ENCODE assay signal across 1 cellular context in genomic region chr16:69188716-69189115, GRCh38.
TF ChIP-seq lines count a peak whose summit lies in the region.

No MANE protein-coding gene starts in this region.

TF ChIP-seq in GM12878, 131 proteins besides CTCF, POLR2A, EP300 and RAD21:
- TF ChIP-seq BACH1 (IDR thresholded peaks at IDR 0.05; ENCODE audit: borderline replicate concordance) (no peak), BHLHE40 (IDR thresholded peaks at IDR 0.05; ENCODE audit: borderline replicate concordance in 1 of 2, low read depth in 2 of 2, low read length in 1 of 2) (no peak), STAT3 (IDR thresholded peaks at IDR 0.05; ENCODE audit: low read depth, low read length) (no peak), KAT2A (conservative IDR thresholded peaks at IDR 0.05; ENCODE audit: control insufficient read depth, low read depth, low read length) (no peak), ZSCAN29 (IDR thresholded peaks at IDR 0.05) (no peak), NRF1 (conservative IDR thresholded peaks at IDR 0.05; ENCODE audit: low read depth, low read length) (no peak), ATF2 (IDR thresholded peaks at IDR 0.05; ENCODE audit: low read length) (no peak), CREB1 (IDR thresholded peaks at IDR 0.05; ENCODE audit: low read depth) (no peak), TAF1 (IDR thresholded peaks at IDR 0.05; ENCODE audit: borderline replicate concordance, low read depth, low read length) (no peak)
